ENCODE assay signal across 9 cellular contexts in genomic region chr1:93608188-93609109, GRCh38.
DNase-seq lines count a peak whose midpoint lies in the region; ATAC-seq, FAIRE-seq and TF ChIP-seq lines count a peak whose summit lies in the region.
"Had no signal": no experiment of that assay in that cellular context is flagged by ENCODE, and none has a peak within 500 bp of the region (broad histone marks: within the 10 kb centered on the region; RNA-seq: fewer than 3 reads in every experiment).

No MANE protein-coding gene starts in this region.

- H3K4ac ChIP-seq in H1 (replicated peaks; ENCODE audit: insufficient read length, low read depth, low read length), result no peak overlapping the region

- H4K91ac ChIP-seq in H1 (replicated peaks; ENCODE audit: insufficient read length, low read length), result no peak overlapping the region

- H3K27ac ChIP-seq in H1 (ENCODE audit: low read depth, low read length), result no peak overlapping the region

- no peak overlapping the region for H2BK20ac ChIP-seq in H1 (ENCODE audit: low read length)

- no peaks in the 10 kb centered on the region for H3K9me3 ChIP-seq in H1 (ENCODE audit: insufficient read depth in 2 of 2, low read depth in 1 of 2, low read length in 1 of 2)

- H3K4me3 Mint-ChIP-seq in activated CD4-positive, alpha-beta T cell treated with anti-CD3 and anti-CD28 coated beads, Interleukin-2, amount 10 ng/mL, durations not matched to agents 24 days and 14 days, result peak overlapping the region; percentile 8
- H3K4me3 Mint-ChIP-seq: CD4-positive, CD25-positive, alpha-beta regulatory T cell had no signal

- no peaks in the 10 kb centered on the region for H3K36me3 Mint-ChIP-seq in activated CD4-positive, alpha-beta T cell treated with anti-CD3 and anti-CD28 coated beads, Interleukin-2, amount 10 ng/mL, durations not matched to agents 24 days and 14 days (ENCODE audit: low read depth)
- H3K36me3 Mint-ChIP-seq: CD4-positive, CD25-positive, alpha-beta regulatory T cell had no signal

- H3K36me3 ChIP-seq in H1 (ENCODE audit: control insufficient read depth in 2 of 4, insufficient read depth in 4 of 4, low read length in 3 of 4), result no peaks in the 10 kb centered on the region

- no peak overlapping the region for H3K4me2 ChIP-seq in H1 (ENCODE audit: insufficient read depth in 1 of 2, low read depth in 2 of 2, low read length in 2 of 2)

- no peak overlapping the region for H3K14ac ChIP-seq in H1 (ENCODE audit: insufficient read length)

- TF ChIP-seq RAD21 in H1 (IDR thresholded peaks at IDR 0.05 in 1 of 2, conservative IDR thresholded peaks at IDR 0.05 in 1 of 2; ENCODE audit: low read depth in 2 of 2, low read length in 2 of 2), result no peak

- 89% methylated on average over 15 of the region's 15 CpGs; no CpG with 5 or more reads in 1 of the 2 experiments for WGBS in H1 (ENCODE audit: extremely low coverage in 1 of 2, insufficient coverage in 1 of 2, insufficient read length in 1 of 2, insufficient replicate concordance in 2 of 2, low coverage in 1 of 2, low lambda C conversion rate in 2 of 2, missing lambda C conversion rate in 1 of 2), 2 experiments

- H3K79me2 ChIP-seq in H1 (ENCODE audit: control insufficient read depth in 1 of 2, insufficient read depth in 2 of 2, low read length in 2 of 2), result no peaks in the 10 kb centered on the region

- POLR2A ChIA-PET in H1 (lab: Charles Lee; ENCODE audit: partially characterized antibody), result interaction anchor here (0.6 to 3.2 kb wide), 2 partner anchors 9 to 17 kb away, joined by 3 to 11 read pairs; no protein-coding TSS in a partner anchor

- H3K56ac ChIP-seq in H1 (replicated peaks; ENCODE audit: insufficient read length, low read depth, low read length), result no peak overlapping the region

- no peak for TF ChIP-seq CTCF in H1 (IDR thresholded peaks at IDR 0.05; ENCODE audit: control extremely low read depth in 1 of 3, insufficient read depth in 1 of 3, low read depth in 1 of 3, low read length in 3 of 3)

- no peak for TF ChIP-seq POLR2A in H1 (IDR thresholded peaks at IDR 0.05; ENCODE audit: control extremely low read depth in 1 of 2, low read depth in 2 of 2, low read length in 2 of 2)

- ATAC-seq in HG03103 (IDR thresholded peaks at IDR 0.05; ENCODE audit: low read depth, unreplicated experiment) (peak; percentile 27), GM18870 (IDR thresholded peaks at IDR 0.05; ENCODE audit: unreplicated experiment) (no peak)
- peak; percentile 29 for ATAC-seq in stimulated activated naive CD8-positive, alpha-beta T cell treated with anti-CD3 and anti-CD28 coated beads, Interleukin-15, Interleukin-2, amounts not matched to agents 100 U/mL and 50 U/mL, for 24 hours

- peak overlapping the region; percentile 4; the same call in 1 of the 2 replicates for H4K8ac ChIP-seq in H1 (ENCODE audit: extremely low read depth, insufficient read depth, low read length)

- no peak overlapping the region; the same call in 1 of the 2 replicates for H3K18ac ChIP-seq in H1 (ENCODE audit: extremely low read depth, low read length)

- peak overlapping the region; percentile 26 for H3K27ac Mint-ChIP-seq in activated CD4-positive, alpha-beta T cell treated with anti-CD3 and anti-CD28 coated beads, Interleukin-2, amount 10 ng/mL, durations not matched to agents 24 days and 14 days

- H4K5ac ChIP-seq in H1 (ENCODE audit: insufficient read length, low read depth, low read length), result no peak overlapping the region

- H2BK12ac ChIP-seq in H1 (ENCODE audit: low read depth, low read length), result peak overlapping the region; percentile 90; the same call in 1 of the 2 replicates

- intact Hi-C loops in activated CD4-positive, alpha-beta T cell treated with anti-CD3 and anti-CD28 coated beads, Interleukin-2, amount 10 ng/mL, durations not matched to agents 24 days and 14 days (cut with micrococcal nuclease), result loop anchor here (1.0 kb wide), 1 partner anchor 85 kb away; no protein-coding TSS in a partner anchor

- no peak overlapping the region for H2BK5ac ChIP-seq in H1 (ENCODE audit: low read depth, low read length)

- H2BK15ac ChIP-seq in H1 (ENCODE audit: low read length), result no peak overlapping the region; the same call in 1 of the 2 replicates

- H2BK120ac ChIP-seq in H1 (replicated peaks; ENCODE audit: low read depth, low read length), result no peak overlapping the region

- H3K23ac ChIP-seq in H1 (ENCODE audit: insufficient read length), result no peak overlapping the region

- H3K9me3 Mint-ChIP-seq in activated CD4-positive, alpha-beta T cell treated with anti-CD3 and anti-CD28 coated beads, Interleukin-2, amount 10 ng/mL, durations not matched to agents 24 days and 14 days, result no peaks in the 10 kb centered on the region

- peaks cover 16% of the 10 kb centered on the region for H3K4me1 Mint-ChIP-seq in activated CD4-positive, alpha-beta T cell treated with anti-CD3 and anti-CD28 coated beads, Interleukin-2, amount 10 ng/mL, durations not matched to agents 24 days and 14 days

- H3K79me1 ChIP-seq in H1 (ENCODE audit: low read depth, low read length), result peaks cover 5% of the 10 kb centered on the region; the same call in 1 of the 2 replicates

- no peak overlapping the region for H2AFZ ChIP-seq in H1 (ENCODE audit: low read length)

- H3K27me3 Mint-ChIP-seq in activated CD4-positive, alpha-beta T cell treated with anti-CD3 and anti-CD28 coated beads, Interleukin-2, amount 10 ng/mL, durations not matched to agents 24 days and 14 days, result peaks cover 57% of the 10 kb centered on the region

- CTCF ChIA-PET in H1 (lab: Charles Lee; ENCODE audit: partially characterized antibody), result interaction anchor here (0.7 to 2.9 kb wide), 6 partner anchors 20 to 236 kb away, joined by 3 to 9 read pairs (median 5); no protein-coding TSS in a partner anchor

- H2AK5ac ChIP-seq in H1 (ENCODE audit: low read depth, low read length), result 0 out of 2 replicates have a peak overlapping the region, but pooled peaks have one; percentile 80

- H4K20me1 ChIP-seq in H1 (replicated peaks in 1 of 2; ENCODE audit: control insufficient read depth in 1 of 2, insufficient read depth in 2 of 2, low read length in 2 of 2), result peaks cover 0 to 3% of the 10 kb centered on the region in 2 experiments

- no peak for FAIRE-seq in H1 (lab: Jason Lieb, UNC)

- H3K4me1 ChIP-seq in H1 (replicated peaks in 1 of 4; ENCODE audit: control insufficient read depth in 3 of 4, insufficient read depth in 4 of 4, low read length in 3 of 4), result peaks cover 0 to 12% (median 4%) of the 10 kb centered on the region in 4 experiments; a peak in 3 of 7 replicates

- H3K27me3 ChIP-seq in H1 (replicated peaks in 1 of 4; ENCODE audit: control insufficient read depth in 3 of 4, extremely low read depth in 1 of 4, insufficient read depth in 3 of 4, low read length in 3 of 4), result no peaks in the 10 kb centered on the region

- no peak for TF ChIP-seq EP300 in H1 (IDR thresholded peaks at IDR 0.05; ENCODE audit: borderline replicate concordance in 1 of 2, low read depth in 2 of 2, low read length in 2 of 2)

- no peak for DNase-seq in activated CD4-positive, alpha-beta T cell treated with anti-CD3 and anti-CD28 coated beads, Interleukin-2, amount 10 ng/mL, durations not matched to agents 24 days and 14 days
- no peak for DNase-seq in activated CD4-positive, alpha-beta T cell treated with anti-CD3 and anti-CD28 coated beads for 1 hour
- DNase-seq in H1 (ENCODE audit: low read depth in 1 of 2, low spot score in 2 of 2), result no peak
- no peak for DNase-seq in stimulated activated naive CD8-positive, alpha-beta T cell treated with anti-CD3 and anti-CD28 coated beads, Interleukin-15, Interleukin-2, amounts not matched to agents 100 U/mL and 50 U/mL, for 24 hours
- DNase-seq in DMS79 (lab: John Stamatoyannopoulos, UW), result no peak
- DNase-seq in NCI-H2107 treated with DMSO at 0.1 percent for 48 hours (lab: John Stamatoyannopoulos, UW; ENCODE audit: unreplicated experiment), result no peak

- H3K9ac ChIP-seq in H1 (replicated peaks in 1 of 4; ENCODE audit: extremely low read depth in 1 of 4, low read depth in 3 of 4, low read length in 3 of 4), result no peak overlapping the region; a peak in 1 of 7 replicates

- no peaks in the 10 kb centered on the region for H3K23me2 ChIP-seq in H1 (ENCODE audit: low read depth, low read length)

- H3K4me3 ChIP-seq in H1 (ENCODE audit: extremely low read depth in 1 of 4, insufficient read depth in 2 of 4, low read depth in 3 of 4, low read length in 4 of 4), result no peak overlapping the region

TF ChIP-seq in H1, 55 proteins besides CTCF, POLR2A, EP300 and RAD21 (continues in another document):
- TF ChIP-seq CREB1 (IDR thresholded peaks at IDR 0.05) (no peak), GABPA (IDR thresholded peaks at IDR 0.05; ENCODE audit: borderline replicate concordance, insufficient read depth, low read length) (no peak), KDM5A (IDR thresholded peaks at IDR 0.05; ENCODE audit: low read length) (no peak), BCL11A (IDR thresholded peaks at IDR 0.05; ENCODE audit: low read depth in 2 of 2, low read length in 2 of 2) (no peak), CHD1 (IDR thresholded peaks at IDR 0.05; ENCODE audit: low read depth, low read length) (no peak), NRF1 (IDR thresholded peaks at IDR 0.05; ENCODE audit: low read depth, low read length) (no peak), SIX5 (IDR thresholded peaks at IDR 0.05; ENCODE audit: low read depth, low read length) (no peak), TBP (IDR thresholded peaks at IDR 0.05; ENCODE audit: low read depth, low read length) (no peak), NANOG (IDR thresholded peaks at IDR 0.05; ENCODE audit: insufficient read depth, low read depth, low read length, poor library complexity, severe bottlenecking) (no peak), KDM1A (IDR thresholded peaks at IDR 0.05; ENCODE audit: borderline replicate concordance, low read length) (no peak), PHF8 (conservative IDR thresholded peaks at IDR 0.05; ENCODE audit: low read depth, low read length) (no peak), TAF7 (optimal IDR thresholded peaks at IDR 0.05; ENCODE audit: borderline replicate concordance, low read depth, low read length) (no peak), SP1 (IDR thresholded peaks at IDR 0.05; ENCODE audit: low read depth, low read length) (no peak), SIN3A (conservative IDR thresholded peaks at IDR 0.05 in 1 of 2, IDR thresholded peaks at IDR 0.05 in 1 of 2; ENCODE audit: low read depth in 1 of 2, low read length in 2 of 2) (no peak), YY1 (IDR thresholded peaks at IDR 0.05; ENCODE audit: low read depth, low read length) (no peak)
- TF ChIP-seq, protein P1, sequence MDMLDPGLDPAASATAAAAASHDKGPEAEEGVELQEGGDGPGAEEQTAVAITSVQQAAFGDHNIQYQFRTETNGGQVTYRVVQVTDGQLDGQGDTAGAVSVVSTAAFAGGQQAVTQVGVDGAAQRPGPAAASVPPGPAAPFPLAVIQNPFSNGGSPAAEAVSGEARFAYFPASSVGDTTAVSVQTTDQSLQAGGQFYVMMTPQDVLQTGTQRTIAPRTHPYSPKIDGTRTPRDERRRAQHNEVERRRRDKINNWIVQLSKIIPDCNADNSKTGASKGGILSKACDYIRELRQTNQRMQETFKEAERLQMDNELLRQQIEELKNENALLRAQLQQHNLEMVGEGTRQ (IDR thresholded peaks at IDR 0.05; ENCODE audit: low read length), result no peak
